In genomic region chr4:98928131-98928504, GRCh38 we compare ENCODE assay signal across 8 cellular contexts. TPM values are rescaled to one million over a fixed set of nuclear protein-coding genes. Genes with fewer than 3 reads are reported as not detected.
DNase-seq lines count a peak whose midpoint lies in the region; ATAC-seq and TF ChIP-seq lines count a peak whose summit lies in the region.

No MANE protein-coding gene starts in this region.

- 0 to 1% methylated on average over 17 to 21 of the region's 26 CpGs for WGBS in mesodermal cell (ENCODE audit: insufficient coverage in 2 of 2), 2 experiments

- peak overlapping the region; percentile 84 for H3K9ac ChIP-seq in endocrine pancreas (ENCODE audit: control insufficient read depth, insufficient read depth, low read length)

- TF ChIP-seq CTCF in BJ (IDR thresholded peaks at IDR 0.05; ENCODE audit: insufficient read depth, low read depth, low read length), result no peak

- POLR2A ChIA-PET in BJ (lab: Charles Lee), result interaction anchor here (0.6 kb wide), 1 partner anchor 291 kb away, joined by 11 read pairs; no protein-coding TSS in a partner anchor

- H3K36me3 ChIP-seq in BJ (ENCODE audit: control insufficient read depth, insufficient read depth, low read length), result no peaks in the 10 kb centered on the region
- H3K36me3 ChIP-seq in endocrine pancreas (ENCODE audit: control insufficient read depth, insufficient read depth, low read length), result no peaks in the 10 kb centered on the region
- H3K36me3 ChIP-seq in mesodermal cell (ENCODE audit: control insufficient read depth, insufficient read depth, low read length), result peaks cover 33% of the 10 kb centered on the region

- peak overlapping the region; percentile 87 for H3K27ac ChIP-seq in mesodermal cell (ENCODE audit: low read depth, low read length, severe bottlenecking)

- H3K4me1 ChIP-seq in endocrine pancreas (ENCODE audit: control insufficient read depth, insufficient read depth, low read length), result peaks cover 12% of the 10 kb centered on the region
- H3K4me1 ChIP-seq in mesodermal cell (ENCODE audit: control insufficient read depth, insufficient read depth, low read length, poor library complexity, severe bottlenecking), result peaks cover 3% of the 10 kb centered on the region

- peak overlapping the region; percentile 81 for H3K4me3 ChIP-seq in BJ (ENCODE audit: low read depth, low read length)
- peak overlapping the region; percentile 86 for H3K4me3 ChIP-seq in endocrine pancreas (ENCODE audit: control insufficient read depth, insufficient read depth, low read length)
- H3K4me3 ChIP-seq in mesodermal cell (ENCODE audit: extremely low read depth, insufficient read depth, low read length, poor library complexity, severe bottlenecking), result peak overlapping the region; percentile 99

- no peaks in the 10 kb centered on the region for H3K27me3 ChIP-seq in BJ (ENCODE audit: control insufficient read depth, insufficient read depth, low read length)
- H3K27me3 ChIP-seq in endocrine pancreas (ENCODE audit: control insufficient read depth, insufficient read depth, low read length), result no peaks in the 10 kb centered on the region

- CTCF ChIA-PET in BJ (lab: Yijun Ruan, JAX), result interaction anchor here (0.6 to 3.0 kb wide), 5 partner anchors 10 to 535 kb away, joined by 3 to 8 read pairs (median 3); no protein-coding TSS in a partner anchor

- no peaks in the 10 kb centered on the region for H3K9me3 ChIP-seq in endocrine pancreas (ENCODE audit: control insufficient read depth, low read length)
- H3K9me3 ChIP-seq in mesodermal cell (ENCODE audit: control insufficient read depth, low read length), result peaks cover 17% of the 10 kb centered on the region

- ATAC-seq in GM19035 (IDR thresholded peaks at IDR 0.05; ENCODE audit: unreplicated experiment), result peak; percentile 38
- ATAC-seq in HG03342 (IDR thresholded peaks at IDR 0.05; ENCODE audit: unreplicated experiment), result peak; percentile 39

- no peak for DNase-seq in BJ (ENCODE audit: low read depth)
- DNase-seq in NCI-H82 (lab: John Stamatoyannopoulos, UW), result peak; percentile 90
- peak; percentile 88 for DNase-seq in activated CD8-positive, alpha-beta memory T cell treated with anti-CD3 and anti-CD28 coated beads for 24 hours
- DNase-seq in stimulated activated CD8-positive, alpha-beta memory T cell treated with anti-CD3 and anti-CD28 coated beads, Interleukin-15, amount 100 ng/mL, for 48 hours (ENCODE audit: low read depth in 2 of 2), result peak; percentile 65 to 69

RNA-seq across cellular contexts. Expression of gene EIF4E, which starts 0.8 kb away (rescaled TPM):
- 24.6 and 79.1 TPM in 2 replicates for polyA plus RNA-seq in BJ (2011; rRNA removed)
- 22.1 and 31.5 TPM in 2 replicates for polyA minus RNA-seq in BJ (2011; rRNA and poly(A)+ RNA removed)
- polyA plus RNA-seq in mesodermal cell (2013, experiment 1 of 2), result 103 TPM
- polyA plus RNA-seq in mesodermal cell (2013, experiment 2 of 2), result 101 TPM
